Comparison of ENCODE assay signal across 1 cellular context in the genomic region with DNA sequence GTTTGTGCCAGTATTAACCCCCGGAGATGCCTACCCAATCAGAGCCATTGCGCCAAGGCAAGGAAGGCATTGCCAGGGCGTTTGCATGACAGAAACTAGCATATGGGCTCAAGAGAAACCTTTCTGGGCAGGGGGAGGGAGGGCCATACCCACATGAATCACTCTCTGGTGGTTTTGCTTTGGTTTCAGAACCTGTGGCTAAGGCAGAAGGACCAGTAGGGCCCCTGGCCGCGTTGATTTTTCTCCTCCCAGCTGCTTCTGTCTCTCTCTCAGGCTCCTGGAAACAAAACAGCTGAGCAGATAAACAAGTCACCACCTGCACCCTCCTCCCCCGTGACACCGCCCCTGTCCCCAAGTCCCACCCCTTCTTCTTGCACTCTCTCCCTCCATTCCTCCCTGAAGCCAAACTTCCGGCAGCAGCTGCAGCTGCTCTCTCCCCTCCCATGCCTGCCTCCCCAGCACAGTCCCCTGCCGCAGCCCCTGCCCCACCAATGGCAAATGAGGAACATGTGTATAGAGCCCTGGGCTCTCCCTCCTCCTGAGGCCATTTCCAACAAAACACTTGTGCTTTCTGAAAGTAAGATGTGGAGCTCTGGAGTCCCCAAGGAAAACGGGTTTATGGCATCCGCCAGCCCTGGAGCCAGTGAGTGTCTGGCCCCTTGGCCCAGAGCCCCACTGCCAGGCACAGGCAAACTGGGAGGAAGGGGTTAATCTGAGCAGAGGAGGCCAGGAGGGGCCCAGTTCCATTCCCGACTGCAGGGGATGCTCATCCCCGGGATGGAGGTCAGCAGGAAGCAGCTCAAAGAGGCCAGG.
TF ChIP-seq lines count a peak whose summit lies in the region.

No MANE protein-coding gene starts in this region.

TF ChIP-seq in HEK293, 187 proteins besides CTCF, POLR2A, EP300 and RAD21 (continued from another document):
- TF ChIP-seq, protein P1, sequence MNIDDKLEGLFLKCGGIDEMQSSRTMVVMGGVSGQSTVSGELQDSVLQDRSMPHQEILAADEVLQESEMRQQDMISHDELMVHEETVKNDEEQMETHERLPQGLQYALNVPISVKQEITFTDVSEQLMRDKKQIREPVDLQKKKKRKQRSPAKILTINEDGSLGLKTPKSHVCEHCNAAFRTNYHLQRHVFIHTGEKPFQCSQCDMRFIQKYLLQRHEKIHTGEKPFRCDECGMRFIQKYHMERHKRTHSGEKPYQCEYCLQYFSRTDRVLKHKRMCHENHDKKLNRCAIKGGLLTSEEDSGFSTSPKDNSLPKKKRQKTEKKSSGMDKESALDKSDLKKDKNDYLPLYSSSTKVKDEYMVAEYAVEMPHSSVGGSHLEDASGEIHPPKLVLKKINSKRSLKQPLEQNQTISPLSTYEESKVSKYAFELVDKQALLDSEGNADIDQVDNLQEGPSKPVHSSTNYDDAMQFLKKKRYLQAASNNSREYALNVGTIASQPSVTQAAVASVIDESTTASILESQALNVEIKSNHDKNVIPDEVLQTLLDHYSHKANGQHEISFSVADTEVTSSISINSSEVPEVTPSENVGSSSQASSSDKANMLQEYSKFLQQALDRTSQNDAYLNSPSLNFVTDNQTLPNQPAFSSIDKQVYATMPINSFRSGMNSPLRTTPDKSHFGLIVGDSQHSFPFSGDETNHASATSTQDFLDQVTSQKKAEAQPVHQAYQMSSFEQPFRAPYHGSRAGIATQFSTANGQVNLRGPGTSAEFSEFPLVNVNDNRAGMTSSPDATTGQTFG (tag by site-specific recombination; IDR thresholded peaks at IDR 0.05; ENCODE audit: borderline replicate concordance): no peak
- TF ChIP-seq KLF16 (tag by site-specific recombination; IDR thresholded peaks at IDR 0.05) (peak; percentile 51; the same call in 1 of the 2 replicates), SP7 (tag by site-specific recombination; IDR thresholded peaks at IDR 0.05) (peak; percentile 22; the same call in 1 of the 2 replicates), HOXC10 (CRISPR knock-in tag; IDR thresholded peaks at IDR 0.05) (no peak), WT1 (tag by site-specific recombination; IDR thresholded peaks at IDR 0.05) (peak; percentile 69), ZBTB48 (tag by site-specific recombination; IDR thresholded peaks at IDR 0.05) (peak; percentile 73), ZNF76 (tag by site-specific recombination; IDR thresholded peaks at IDR 0.05; ENCODE audit: borderline replicate concordance, low read depth) (no peak), SP2 (tag by site-specific recombination; IDR thresholded peaks at IDR 0.05) (peak; percentile 82), KLF1 (tag by site-specific recombination; IDR thresholded peaks at IDR 0.05) (peak; percentile 52; the same call in 1 of the 2 replicates), GLIS1 (tag by site-specific recombination; IDR thresholded peaks at IDR 0.05) (peak; percentile 34; the same call in 1 of the 2 replicates), SP3 (tag by site-specific recombination; IDR thresholded peaks at IDR 0.05) (peak; percentile 53; the same call in 1 of the 2 replicates), ZNF610 (tag by site-specific recombination; IDR thresholded peaks at IDR 0.05; ENCODE audit: borderline replicate concordance) (no peak), ZNF335 (tag by site-specific recombination; conservative IDR thresholded peaks at IDR 0.05) (peak; percentile 70), ZNF366 (tag by site-specific recombination; conservative IDR thresholded peaks at IDR 0.05) (0 out of 2 replicates have a peak, but pooled peaks have one; percentile 16), ZIC2 (tag by site-specific recombination; IDR thresholded peaks at IDR 0.05) (no peak), ZFHX2 (tag by site-specific recombination; conservative IDR thresholded peaks at IDR 0.05) (0 out of 2 replicates have a peak, but pooled peaks have one; percentile 22), YY2 (tag by site-specific recombination; IDR thresholded peaks at IDR 0.05) (no peak)
- TF ChIP-seq, protein P2, sequence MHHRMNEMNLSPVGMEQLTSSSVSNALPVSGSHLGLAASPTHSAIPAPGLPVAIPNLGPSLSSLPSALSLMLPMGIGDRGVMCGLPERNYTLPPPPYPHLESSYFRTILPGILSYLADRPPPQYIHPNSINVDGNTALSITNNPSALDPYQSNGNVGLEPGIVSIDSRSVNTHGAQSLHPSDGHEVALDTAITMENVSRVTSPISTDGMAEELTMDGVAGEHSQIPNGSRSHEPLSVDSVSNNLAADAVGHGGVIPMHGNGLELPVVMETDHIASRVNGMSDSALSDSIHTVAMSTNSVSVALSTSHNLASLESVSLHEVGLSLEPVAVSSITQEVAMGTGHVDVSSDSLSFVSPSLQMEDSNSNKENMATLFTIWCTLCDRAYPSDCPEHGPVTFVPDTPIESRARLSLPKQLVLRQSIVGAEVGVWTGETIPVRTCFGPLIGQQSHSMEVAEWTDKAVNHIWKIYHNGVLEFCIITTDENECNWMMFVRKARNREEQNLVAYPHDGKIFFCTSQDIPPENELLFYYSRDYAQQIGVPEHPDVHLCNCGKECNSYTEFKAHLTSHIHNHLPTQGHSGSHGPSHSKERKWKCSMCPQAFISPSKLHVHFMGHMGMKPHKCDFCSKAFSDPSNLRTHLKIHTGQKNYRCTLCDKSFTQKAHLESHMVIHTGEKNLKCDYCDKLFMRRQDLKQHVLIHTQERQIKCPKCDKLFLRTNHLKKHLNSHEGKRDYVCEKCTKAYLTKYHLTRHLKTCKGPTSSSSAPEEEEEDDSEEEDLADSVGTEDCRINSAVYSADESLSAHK (tag by site-specific recombination; IDR thresholded peaks at IDR 0.05): no peak
- TF ChIP-seq, protein P3, sequence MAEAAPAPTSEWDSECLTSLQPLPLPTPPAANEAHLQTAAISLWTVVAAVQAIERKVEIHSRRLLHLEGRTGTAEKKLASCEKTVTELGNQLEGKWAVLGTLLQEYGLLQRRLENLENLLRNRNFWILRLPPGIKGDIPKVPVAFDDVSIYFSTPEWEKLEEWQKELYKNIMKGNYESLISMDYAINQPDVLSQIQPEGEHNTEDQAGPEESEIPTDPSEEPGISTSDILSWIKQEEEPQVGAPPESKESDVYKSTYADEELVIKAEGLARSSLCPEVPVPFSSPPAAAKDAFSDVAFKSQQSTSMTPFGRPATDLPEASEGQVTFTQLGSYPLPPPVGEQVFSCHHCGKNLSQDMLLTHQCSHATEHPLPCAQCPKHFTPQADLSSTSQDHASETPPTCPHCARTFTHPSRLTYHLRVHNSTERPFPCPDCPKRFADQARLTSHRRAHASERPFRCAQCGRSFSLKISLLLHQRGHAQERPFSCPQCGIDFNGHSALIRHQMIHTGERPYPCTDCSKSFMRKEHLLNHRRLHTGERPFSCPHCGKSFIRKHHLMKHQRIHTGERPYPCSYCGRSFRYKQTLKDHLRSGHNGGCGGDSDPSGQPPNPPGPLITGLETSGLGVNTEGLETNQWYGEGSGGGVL (tag by site-specific recombination; IDR thresholded peaks at IDR 0.05): peak; percentile 94
- TF ChIP-seq, protein P4, sequence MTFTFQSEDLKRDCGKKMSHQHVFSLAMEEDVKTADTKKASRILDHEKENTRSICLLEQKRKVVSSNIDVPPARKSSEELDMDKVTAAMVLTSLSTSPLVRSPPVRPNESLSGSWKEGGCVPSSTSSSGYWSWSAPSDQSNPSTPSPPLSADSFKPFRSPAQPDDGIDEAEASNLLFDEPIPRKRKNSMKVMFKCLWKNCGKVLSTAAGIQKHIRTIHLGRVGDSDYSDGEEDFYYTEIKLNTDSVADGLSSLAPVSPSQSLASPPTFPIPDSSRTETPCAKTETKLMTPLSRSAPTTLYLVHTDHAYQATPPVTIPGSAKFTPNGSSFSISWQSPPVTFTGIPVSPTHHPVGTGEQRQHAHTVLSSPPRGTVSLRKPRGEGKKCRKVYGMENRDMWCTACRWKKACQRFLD (tag by site-specific recombination; IDR thresholded peaks at IDR 0.05): no peak
- TF ChIP-seq, protein P5, sequence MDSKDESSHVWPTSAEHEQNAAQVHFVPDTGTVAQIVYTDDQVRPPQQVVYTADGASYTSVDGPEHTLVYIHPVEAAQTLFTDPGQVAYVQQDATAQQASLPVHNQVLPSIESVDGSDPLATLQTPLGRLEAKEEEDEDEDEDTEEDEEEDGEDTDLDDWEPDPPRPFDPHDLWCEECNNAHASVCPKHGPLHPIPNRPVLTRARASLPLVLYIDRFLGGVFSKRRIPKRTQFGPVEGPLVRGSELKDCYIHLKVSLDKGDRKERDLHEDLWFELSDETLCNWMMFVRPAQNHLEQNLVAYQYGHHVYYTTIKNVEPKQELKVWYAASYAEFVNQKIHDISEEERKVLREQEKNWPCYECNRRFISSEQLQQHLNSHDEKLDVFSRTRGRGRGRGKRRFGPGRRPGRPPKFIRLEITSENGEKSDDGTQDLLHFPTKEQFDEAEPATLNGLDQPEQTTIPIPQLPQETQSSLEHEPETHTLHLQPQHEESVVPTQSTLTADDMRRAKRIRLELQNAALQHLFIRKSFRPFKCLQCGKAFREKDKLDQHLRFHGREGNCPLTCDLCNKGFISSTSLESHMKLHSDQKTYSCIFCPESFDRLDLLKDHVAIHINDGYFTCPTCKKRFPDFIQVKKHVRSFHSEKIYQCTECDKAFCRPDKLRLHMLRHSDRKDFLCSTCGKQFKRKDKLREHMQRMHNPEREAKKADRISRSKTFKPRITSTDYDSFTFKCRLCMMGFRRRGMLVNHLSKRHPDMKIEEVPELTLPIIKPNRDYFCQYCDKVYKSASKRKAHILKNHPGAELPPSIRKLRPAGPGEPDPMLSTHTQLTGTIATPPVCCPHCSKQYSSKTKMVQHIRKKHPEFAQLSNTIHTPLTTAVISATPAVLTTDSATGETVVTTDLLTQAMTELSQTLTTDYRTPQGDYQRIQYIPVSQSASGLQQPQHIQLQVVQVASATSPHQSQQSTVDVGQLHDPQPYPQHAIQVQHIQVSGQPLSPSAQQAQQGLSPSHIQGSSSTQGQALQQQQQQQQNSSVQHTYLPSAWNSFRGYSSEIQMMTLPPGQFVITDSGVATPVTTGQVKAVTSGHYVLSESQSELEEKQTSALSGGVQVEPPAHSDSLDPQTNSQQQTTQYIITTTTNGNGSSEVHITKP (tag by site-specific recombination; IDR thresholded peaks at IDR 0.05): peak; percentile 91
- TF ChIP-seq, protein P6, sequence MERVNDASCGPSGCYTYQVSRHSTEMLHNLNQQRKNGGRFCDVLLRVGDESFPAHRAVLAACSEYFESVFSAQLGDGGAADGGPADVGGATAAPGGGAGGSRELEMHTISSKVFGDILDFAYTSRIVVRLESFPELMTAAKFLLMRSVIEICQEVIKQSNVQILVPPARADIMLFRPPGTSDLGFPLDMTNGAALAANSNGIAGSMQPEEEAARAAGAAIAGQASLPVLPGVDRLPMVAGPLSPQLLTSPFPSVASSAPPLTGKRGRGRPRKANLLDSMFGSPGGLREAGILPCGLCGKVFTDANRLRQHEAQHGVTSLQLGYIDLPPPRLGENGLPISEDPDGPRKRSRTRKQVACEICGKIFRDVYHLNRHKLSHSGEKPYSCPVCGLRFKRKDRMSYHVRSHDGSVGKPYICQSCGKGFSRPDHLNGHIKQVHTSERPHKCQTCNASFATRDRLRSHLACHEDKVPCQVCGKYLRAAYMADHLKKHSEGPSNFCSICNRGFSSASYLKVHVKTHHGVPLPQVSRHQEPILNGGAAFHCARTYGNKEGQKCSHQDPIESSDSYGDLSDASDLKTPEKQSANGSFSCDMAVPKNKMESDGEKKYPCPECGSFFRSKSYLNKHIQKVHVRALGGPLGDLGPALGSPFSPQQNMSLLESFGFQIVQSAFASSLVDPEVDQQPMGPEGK (tag by site-specific recombination; IDR thresholded peaks at IDR 0.05): peak; percentile 64
